ENCODE assay signal across 8 cellular contexts in the genomic region with DNA sequence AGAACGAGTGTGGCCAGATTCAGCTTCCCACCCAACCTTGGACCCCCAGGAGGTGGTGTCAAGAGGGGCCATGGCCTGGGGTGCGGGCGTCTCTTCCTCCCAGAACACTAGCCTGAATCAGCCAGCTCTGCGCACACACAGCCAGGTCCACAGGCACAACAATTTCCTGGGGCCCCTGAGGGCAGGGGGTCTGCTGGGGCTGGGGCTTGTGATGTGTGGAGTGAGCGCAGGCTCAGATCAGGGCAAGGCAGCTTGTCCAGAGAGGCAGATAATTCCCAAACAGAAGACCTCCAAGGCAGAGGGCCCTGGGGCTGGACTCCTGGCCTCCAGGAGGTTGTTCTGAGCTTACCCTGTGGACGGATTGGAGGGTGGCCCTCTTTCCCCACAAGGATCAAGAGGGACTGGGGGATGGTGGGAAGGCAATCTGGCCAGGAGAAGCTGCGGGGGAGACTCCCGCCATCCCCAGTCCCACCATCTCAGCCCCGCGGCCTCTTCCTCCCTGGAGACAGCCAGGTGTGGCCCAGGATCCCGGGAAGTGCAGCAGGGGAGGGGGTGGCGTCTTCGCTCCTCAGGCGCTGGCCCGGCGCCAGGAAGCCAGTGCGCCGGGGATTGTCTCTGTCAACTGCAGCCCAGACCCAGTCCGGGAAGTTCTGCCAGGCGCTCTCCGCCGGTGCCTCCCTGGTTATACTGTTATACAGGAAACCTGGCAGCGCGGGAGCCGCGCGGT. TPM values are rescaled to one million over a fixed set of nuclear protein-coding genes. Genes with fewer than 3 reads are reported as not detected.
DNase-seq lines count a peak whose midpoint lies in the region; ATAC-seq and TF ChIP-seq lines count a peak whose summit lies in the region.
"Had no signal": no experiment of that assay in that cellular context is flagged by ENCODE, and none has a peak within 500 bp of the region (broad histone marks: within the 10 kb centered on the region; RNA-seq: fewer than 3 reads in every experiment).

No MANE protein-coding gene starts in this region.

- H3K4me1 ChIP-seq in OCI-LY3 (ENCODE audit: low read length) (peaks cover 6% of the 10 kb centered on the region; the same call in 1 of the 2 replicates), prostate gland (replicated peaks) (peaks cover 17% of the 10 kb centered on the region)

- no peak for TF ChIP-seq CTCF in OCI-LY3 (IDR thresholded peaks at IDR 0.05; ENCODE audit: low read depth, low read length)
- no peak for TF ChIP-seq CTCF in endothelial cell (IDR thresholded peaks at IDR 0.05; ENCODE audit: unreplicated experiment)
- TF ChIP-seq CTCF in prostate gland (IDR thresholded peaks at IDR 0.05), result no peak

- no peaks in the 10 kb centered on the region for H3K79me2 ChIP-seq in OCI-LY3 (ENCODE audit: low read length)

- peaks cover 13% of the 10 kb centered on the region for H3K4me1 Mint-ChIP-seq in endothelial cell (ENCODE audit: unreplicated experiment)

- H3K36me3 ChIP-seq in OCI-LY3 (replicated peaks; ENCODE audit: low read depth, low read length), result no peaks in the 10 kb centered on the region
- H3K36me3 ChIP-seq in prostate gland, result no peaks in the 10 kb centered on the region

- 19% methylated on average over 27 of the region's 27 CpGs for WGBS in prostate gland

- H3K36me3 Mint-ChIP-seq in endothelial cell (ENCODE audit: low read depth, unreplicated experiment), result peaks cover 4% of the 10 kb centered on the region

- intact Hi-C loops in prostate gland (cut with DNase I), result no loop called here

- no peak overlapping the region for H3K4me3 Mint-ChIP-seq in endothelial cell (ENCODE audit: unreplicated experiment)

- H4K20me1 ChIP-seq in OCI-LY3 (ENCODE audit: insufficient read depth, low read length), result no peaks in the 10 kb centered on the region

- H3K9me3 Mint-ChIP-seq in endothelial cell (ENCODE audit: unreplicated experiment), result no peaks in the 10 kb centered on the region

- peak overlapping the region; percentile 98 for H3K4me2 ChIP-seq in OCI-LY3 (ENCODE audit: low read length)

- no peak overlapping the region for H3K27ac Mint-ChIP-seq in endothelial cell (ENCODE audit: unreplicated experiment)

- H3K27me3 Mint-ChIP-seq in endothelial cell (ENCODE audit: unreplicated experiment), result peaks cover 15% of the 10 kb centered on the region

- H3K9ac ChIP-seq in OCI-LY3 (ENCODE audit: low read length), result no peak overlapping the region

- H3K27me3 ChIP-seq in OCI-LY3 (ENCODE audit: low read depth, low read length) (peaks cover 12% of the 10 kb centered on the region), prostate gland (replicated peaks; ENCODE audit: insufficient read depth) (peaks cover 4% of the 10 kb centered on the region)

- TF ChIP-seq POLR2A in prostate gland (IDR thresholded peaks at IDR 0.05), result no peak

- DNase-seq in HK-2 (ENCODE audit: unreplicated experiment), result peak; percentile 15
- peak; percentile 38 for DNase-seq in endothelial cell (ENCODE audit: low spot score)
- no peak for DNase-seq in prostate gland (ENCODE audit: low spot score)
- DNase-seq in NCI-H446 treated with DMSO at 0.1 percent for 48 hours (lab: John Stamatoyannopoulos, UW), result no peak
- DNase-seq in DMS114 treated with DMSO at 0.1 percent for 48 hours (lab: John Stamatoyannopoulos, UW; ENCODE audit: unreplicated experiment), result no peak
- DNase-seq: T1000 had no signal

- ATAC-seq in GM21737 (IDR thresholded peaks at IDR 0.05; ENCODE audit: unreplicated experiment), result no peak

- H2AFZ ChIP-seq in OCI-LY3 (ENCODE audit: low read depth, low read length), result no peak overlapping the region

- H3K4me3 ChIP-seq in OCI-LY3 (ENCODE audit: low read length) (peak overlapping the region; percentile 80), prostate gland (peak overlapping the region; percentile 10 to 20)

- H3K27ac ChIP-seq in OCI-LY3 (ENCODE audit: low read length), result no peak overlapping the region
- H3K27ac ChIP-seq in prostate gland, result no peak overlapping the region

- H3K9me3 ChIP-seq in OCI-LY3 (ENCODE audit: insufficient read depth, low read length) (no peaks in the 10 kb centered on the region), prostate gland (no peaks in the 10 kb centered on the region)

RNA-seq across cellular contexts. Expression of gene AMZ2, which starts 52.0 kb away (rescaled TPM):
- 70.3 TPM for total RNA-seq in endothelial cell (ENCODE audit: unreplicated experiment)
- total RNA-seq in prostate gland, result 10 to 100 TPM; 51.0 to 57.4 TPM

Comparison
In these comparisons a context has a peak if more than half of its experiments do, and no peak if none do; other contexts are left out.
1. DNase-seq: peak in HK-2 (single experiment) and endothelial cell (single experiment); none in prostate gland (single experiment), NCI-H446 treated with DMSO at 0.1 percent for 48 hours (single experiment) and DMS114 treated with DMSO at 0.1 percent for 48 hours (single experiment).